ENCODE assay signal across 8 cellular contexts in the genomic region with DNA sequence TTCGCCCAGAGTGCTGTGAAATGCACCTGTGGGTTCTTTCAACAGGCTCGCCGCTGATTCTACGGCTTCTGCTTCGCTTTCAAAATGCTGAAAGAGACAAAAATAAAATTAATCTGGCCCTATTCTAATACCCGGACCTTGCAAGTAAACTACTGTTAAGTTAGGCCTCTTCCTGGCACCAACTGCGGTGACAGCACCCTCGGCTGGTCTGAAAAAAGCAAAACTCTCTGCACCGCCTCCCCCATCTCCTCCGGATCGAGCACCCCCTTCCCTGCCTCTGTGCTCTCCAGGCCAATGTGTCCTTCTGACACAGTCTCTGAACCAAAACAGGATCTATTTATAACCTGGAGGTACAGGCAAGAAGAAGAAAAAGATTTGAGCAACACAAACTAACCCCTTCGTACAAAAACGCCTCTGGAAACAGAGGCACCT. TPM values are rescaled to one million over a fixed set of nuclear protein-coding genes. Genes with fewer than 3 reads are reported as not detected.
DNase-seq lines count a peak whose midpoint lies in the region; ATAC-seq and TF ChIP-seq lines count a peak whose summit lies in the region.

No MANE protein-coding gene starts in this region.

- no peaks in the 10 kb centered on the region for H3K9me2 ChIP-seq in SU-DHL-6 (replicated peaks; ENCODE audit: insufficient read depth, low read length)

- TF ChIP-seq CTCF in SU-DHL-6 (IDR thresholded peaks at IDR 0.05; ENCODE audit: insufficient read depth, low read length, poor library complexity, severe bottlenecking) (peak; percentile 27), right atrium auricular region (IDR thresholded peaks at IDR 0.05) (peak in 1 of 2 donors; percentile 39), psoas muscle (IDR thresholded peaks at IDR 0.05) (no peak)

- H3K27ac ChIP-seq in SU-DHL-6 (ENCODE audit: low read depth, low read length) (peak overlapping the region; percentile 97), right atrium auricular region (peak overlapping the region; percentile 98 to 100), psoas muscle (peak overlapping the region; percentile 99), aorta (ENCODE audit: low read depth in 1 of 2, low read length in 2 of 2) (peak overlapping the region; percentile 62 to 71)

- H3F3A ChIP-seq in SU-DHL-6 (ENCODE audit: insufficient read depth): peaks cover 52% of the 10 kb centered on the region

- peak overlapping the region; percentile 78 for H3K9ac ChIP-seq in SU-DHL-6 (ENCODE audit: low read length)

- H3K4me2 ChIP-seq in SU-DHL-6 (ENCODE audit: low read depth, low read length, poor library complexity, severe bottlenecking): peak overlapping the region; percentile 97

- H3K9me3 ChIP-seq in SU-DHL-6 (ENCODE audit: insufficient read depth, low read length): no peaks in the 10 kb centered on the region
- H3K9me3 ChIP-seq in right atrium auricular region: no peaks in the 10 kb centered on the region
- no peaks in the 10 kb centered on the region for H3K9me3 ChIP-seq in psoas muscle
- H3K9me3 ChIP-seq in aorta (ENCODE audit: control insufficient read depth, low read length): no peaks in the 10 kb centered on the region

- 0 out of 2 replicates have a peak, but pooled peaks cover 5% of the 10 kb centered on the region for H4K20me1 ChIP-seq in SU-DHL-6 (ENCODE audit: low read depth, low read length)

- peaks cover 63% of the 10 kb centered on the region for H3K79me2 ChIP-seq in SU-DHL-6 (ENCODE audit: insufficient read depth, low read length)

- WGBS in psoas muscle, 3 donors: 1% methylated on average over 13 of the region's 13 CpGs
- WGBS in aorta, 2 donors: 0% methylated on average over 13 of the region's 13 CpGs

- peak in 13 of 14 donors; percentile 3 to 74 (median 60) for DNase-seq in C1 segment of cervical spinal cord (lab: John Stamatoyannopoulos, UW)
- peak; percentile 24 for DNase-seq in HK-2 (ENCODE audit: unreplicated experiment)
- peak; percentile 30 for DNase-seq in amniotic stem cell (lab: John Stamatoyannopoulos, UW)
- DNase-seq in right atrium auricular region (ENCODE audit: low spot score): peak; percentile 75
- peak; percentile 41 to 80 for DNase-seq in psoas muscle
- DNase-seq in aorta: peak; percentile 80 to 81

- no peaks in the 10 kb centered on the region for H3K27me3 ChIP-seq in SU-DHL-6 (ENCODE audit: low read length)
- no peaks in the 10 kb centered on the region for H3K27me3 ChIP-seq in right atrium auricular region
- no peaks in the 10 kb centered on the region for H3K27me3 ChIP-seq in psoas muscle (ENCODE audit: insufficient read depth in 3 of 3, low read length in 2 of 3)
- no peaks in the 10 kb centered on the region for H3K27me3 ChIP-seq in aorta (ENCODE audit: control insufficient read depth in 1 of 2, insufficient read depth in 2 of 2, low read length in 1 of 2)

- ATAC-seq in GM19043 (IDR thresholded peaks at IDR 0.05; ENCODE audit: low read depth, unreplicated experiment) (peak; percentile 29), psoas muscle (peak; percentile 27 to 61 (median 42)), aorta (ENCODE audit: low FRiP score) (peak; percentile 86)

- H3K4me3 ChIP-seq in SU-DHL-6 (ENCODE audit: insufficient read depth, low read length, poor library complexity, severe bottlenecking) (peak overlapping the region; percentile 78), right atrium auricular region (peak overlapping the region; percentile 93 to 99), psoas muscle (peak overlapping the region; percentile 93), aorta (ENCODE audit: low read length in 2 of 2) (peak overlapping the region; percentile 35 to 74)

- H3K4me1 ChIP-seq in right atrium auricular region (peaks cover 0 to 41% of the 10 kb centered on the region in 2 donors), psoas muscle (peaks cover 41% of the 10 kb centered on the region), aorta (ENCODE audit: control insufficient read depth in 1 of 2, insufficient read depth in 2 of 2, low read length in 2 of 2) (no peaks in the 10 kb centered on the region)

- intact Hi-C loops in psoas muscle (cut with DNase I): loop anchor here in 1 of 2 donors (2.0 to 5.0 kb wide), 2 partner anchors 25 to 41 kb away; no protein-coding TSS in a partner anchor
- intact Hi-C loops in aorta (cut with DNase I): loop anchor here in 1 of 2 donors (2.0 to 5.0 kb wide), 2 partner anchors 19 to 111 kb away; a partner anchor contains a TSS

- peak overlapping the region; percentile 28 for H2AFZ ChIP-seq in SU-DHL-6 (ENCODE audit: low read depth, low read length, severe bottlenecking)

- peaks cover 24% of the 10 kb centered on the region for H3K36me3 ChIP-seq in SU-DHL-6 (ENCODE audit: low read length)
- peaks cover 31% of the 10 kb centered on the region for H3K36me3 ChIP-seq in right atrium auricular region
- peaks cover 0 to 44% of the 10 kb centered on the region in 2 donors for H3K36me3 ChIP-seq in psoas muscle (ENCODE audit: insufficient read depth in 1 of 2, low read depth in 1 of 2)
- no peaks in the 10 kb centered on the region for H3K36me3 ChIP-seq in aorta (ENCODE audit: control insufficient read depth in 1 of 2, insufficient read depth in 2 of 2, low read length in 1 of 2)

RNA-seq across cellular contexts. Expression of a gene that starts 1.1 kb away (rescaled TPM):
- total RNA-seq in right atrium auricular region (10 to 100 TPM; 21.6 to 36.7 TPM), psoas muscle (10 to 100 TPM; 45.5 to 71.7 (median 57.6) TPM), aorta (10 to 100 TPM; 38.6 to 48.0 TPM)
- polyA plus RNA-seq in psoas muscle (100 to 1,000 TPM in 1 of 3 donors, 10 to 100 TPM in 1, 1 to 10 TPM in 1; 9.8 to 129 (median 67.6) TPM), aorta (10 to 100 TPM; 19.3 to 42.0 TPM)

Comparison
In these comparisons a context has a peak if more than half of its experiments do, and no peak if none do; other contexts are left out.
1. Peak in every context shown above with its lines: DNase-seq, ATAC-seq, H3K4me3 ChIP-seq and H3K27ac ChIP-seq.
2. DNase-seq: peak in every context shown above with its lines; median percentile 80 in aorta; 75 in right atrium auricular region; 60 in psoas muscle; 60 in C1 segment of cervical spinal cord; 30 in amniotic stem cell; 24 in HK-2.
3. ATAC-seq: peak in every context shown above with its lines; median percentile 86 in aorta; 42 in psoas muscle; 29 in GM19043.